24 cellular contexts compared by ENCODE assay signal in the genomic region with DNA sequence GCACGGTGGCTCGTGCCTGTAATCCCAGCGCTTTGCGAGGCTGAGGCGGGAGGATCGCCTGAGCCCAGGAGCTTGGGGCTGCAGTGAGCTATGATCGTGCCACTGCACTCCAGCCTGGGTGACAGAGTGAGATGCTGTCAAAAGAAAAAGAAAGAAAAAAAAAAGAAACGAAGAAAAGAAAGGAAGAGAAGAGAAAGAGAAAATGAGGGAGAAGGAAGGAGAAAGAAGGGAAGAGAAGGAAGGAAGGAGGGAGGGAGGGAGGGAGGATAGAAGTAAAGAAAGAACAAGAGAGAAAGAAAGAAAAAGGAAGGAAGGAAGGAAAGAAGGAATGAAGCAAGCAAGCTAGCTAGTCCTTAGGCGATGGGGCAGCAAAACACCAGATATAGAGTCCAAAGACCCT.
"Had no signal": no experiment of that assay in that cellular context is flagged by ENCODE, and none has a peak within 500 bp of the region (broad histone marks: within the 10 kb centered on the region; RNA-seq: fewer than 3 reads in every experiment).

No MANE protein-coding gene starts in this region.

- H3K4me1 Mint-ChIP-seq: memory B cell had no signal

- DNase-seq: dermis blood vessel endothelial cell; effector memory CD8-positive, alpha-beta T cell; head of caudate nucleus; kidney; mucosa of descending colon; naive B cell; occipital lobe; ovary; posterior cingulate gyrus; psoas muscle; right cardiac atrium; sigmoid colon; stimulated activated CD4-positive, alpha-beta T cell treated with anti-CD3 and anti-CD28 coated beads, Interleukin-2, amount 100 ng/mL, for 24 hours; stimulated activated CD4-positive, alpha-beta T cell treated with anti-CD3 and anti-CD28 coated beads, Interleukin-4, amount 100 ng/mL, for 24 hours; stimulated activated naive CD4-positive, alpha-beta T cell treated with Interleukin-2 at 50 U/mL for 16 hours; stomach; thyroid gland; trophoblast cell had no signal

- H3K27ac ChIP-seq: coronary artery, ovary, psoas muscle, sigmoid colon, stomach, thyroid gland had no signal

- H3K4me3 Mint-ChIP-seq: effector memory CD8-positive, alpha-beta T cell; memory B cell; naive B cell; natural killer cell treated with Interleukin-12 subunit alpha and Interleukin-12 subunit beta and Interleukin-15 and Interleukin-18, amount 100 ng/mL, for 72 hours; stimulated activated effector memory CD8-positive, alpha-beta T cell treated with anti-CD3 and anti-CD28 coated beads, Interleukin-12 subunit alpha, Interleukin-12 subunit beta, amount 100 ng/mL, for 72 hours had no signal

- ATAC-seq: effector memory CD8-positive, alpha-beta T cell; left lobe of liver; mucosa of descending colon; natural killer cell treated with Interleukin-12 subunit alpha and Interleukin-12 subunit beta and Interleukin-15 and Interleukin-18, amount 100 ng/mL, for 72 hours; psoas muscle; right cardiac atrium; stimulated activated effector memory CD8-positive, alpha-beta T cell treated with anti-CD3 and anti-CD28 coated beads, Interleukin-12 subunit alpha, Interleukin-12 subunit beta, amount 100 ng/mL, for 72 hours had no signal

- H3K27me3 ChIP-seq: ovary, sigmoid colon, thyroid gland had no signal

- H3K9me3 Mint-ChIP-seq: effector memory CD8-positive, alpha-beta T cell; memory B cell had no signal

- H3K27ac Mint-ChIP-seq: effector memory CD8-positive, alpha-beta T cell; memory B cell; stimulated activated effector memory CD8-positive, alpha-beta T cell treated with anti-CD3 and anti-CD28 coated beads, Interleukin-12 subunit alpha, Interleukin-12 subunit beta, amount 100 ng/mL, for 72 hours had no signal

- H3K9me3 ChIP-seq: mucosa of descending colon, ovary, psoas muscle, thyroid gland had no signal

- H3K36me3 ChIP-seq: ovary, sigmoid colon, stomach, thyroid gland had no signal

- H3K36me3 Mint-ChIP-seq: natural killer cell treated with Interleukin-12 subunit alpha and Interleukin-12 subunit beta and Interleukin-15 and Interleukin-18, amount 100 ng/mL, for 72 hours; stimulated activated effector memory CD8-positive, alpha-beta T cell treated with anti-CD3 and anti-CD28 coated beads, Interleukin-12 subunit alpha, Interleukin-12 subunit beta, amount 100 ng/mL, for 72 hours had no signal

- H3K4me3 ChIP-seq: coronary artery, lung, mucosa of descending colon, ovary, psoas muscle, sigmoid colon, stomach, thyroid gland had no signal

- H3K4me1 ChIP-seq: psoas muscle, stomach, thyroid gland had no signal
